ENCODE assay signal across 36 cellular contexts in genomic region chr4:71062436-71062835, GRCh38.
"Had no signal": no experiment of that assay in that cellular context is flagged by ENCODE, and none has a peak within 500 bp of the region (broad histone marks: within the 10 kb centered on the region; RNA-seq: fewer than 3 reads in every experiment).

No MANE protein-coding gene starts in this region.

- H3K27ac ChIP-seq: adrenal gland, ascending aorta, body of pancreas, brain microvascular endothelial cell, breast epithelium, cardiac muscle cell had no signal

- H3K4me3 Mint-ChIP-seq: activated naive CD4-positive, alpha-beta T cell treated with anti-CD3 and anti-CD28 coated beads for 36 hours; activated naive CD4-positive, alpha-beta T cell treated with anti-CD3 and anti-CD28 coated beads, Interleukin-2, amount 10 ng/mL, durations not matched to agents 7 days and 5 days; activated naive CD4-positive, alpha-beta T cell treated with anti-CD3 and anti-CD28 coated beads, Interleukin-2, amount 50 U/mL, for 24 hours; activated naive CD8-positive, alpha-beta T cell; activated naive CD8-positive, alpha-beta T cell treated with anti-CD3 and anti-CD28 coated beads for 36 hours; activated naive CD8-positive, alpha-beta T cell treated with anti-CD3 and anti-CD28 coated beads, Interleukin-2, amount 10 ng/mL, durations not matched to agents 7 days and 5 days; activated naive CD8-positive, alpha-beta T cell treated with anti-CD3 and anti-CD28 coated beads, Interleukin-2, amount 50 U/mL, for 24 hours; activated T-cell treated with anti-CD3 and anti-CD28 coated beads, Interleukin-2, amount 50 U/mL, for 24 hours; activated T-cell treated with anti-CD3 and anti-CD28 coated beads, Interleukin-2, amount 50 U/mL, for 4 hours; activated T-cell treated with anti-CD3 and anti-CD28 coated beads, Interleukin-2, amount 50 U/mL, for 72 hours; activated T-helper 1 cell treated with anti-CD3 and anti-CD28 coated beads, Interleukin-12 subunit alpha, Interleukin-12 subunit beta, Interleukin-2, Interleukin-4 antibody, amounts not matched to agents 30 ng/mL and 10 ng/mL and 1 ng/mL, durations not matched to agents 14 hours and 24 hours and 36 hours; activated T-helper 17 cell treated with anti-CD3 and anti-CD28 coated beads, Interleukin-2, amount 50 U/mL, for 72 hours; brain; central memory CD8-positive, alpha-beta T cell had no signal

- H3K4me1 Mint-ChIP-seq: activated naive CD4-positive, alpha-beta T cell treated with anti-CD3 and anti-CD28 coated beads, Interleukin-2, amount 10 ng/mL, durations not matched to agents 7 days and 5 days; activated naive CD4-positive, alpha-beta T cell treated with anti-CD3 and anti-CD28 coated beads, Interleukin-2, amount 50 U/mL, for 24 hours; activated naive CD8-positive, alpha-beta T cell treated with anti-CD3 and anti-CD28 coated beads for 36 hours; activated naive CD8-positive, alpha-beta T cell treated with anti-CD3 and anti-CD28 coated beads, Interleukin-2, amount 10 ng/mL, durations not matched to agents 7 days and 5 days; activated T-helper 17 cell treated with anti-CD3 and anti-CD28 coated beads, Interleukin-2, amount 50 U/mL, for 72 hours; brain had no signal

- H3K9me3 Mint-ChIP-seq: activated naive CD4-positive, alpha-beta T cell treated with anti-CD3 and anti-CD28 coated beads for 36 hours; activated naive CD4-positive, alpha-beta T cell treated with anti-CD3 and anti-CD28 coated beads, Interleukin-2, amount 10 ng/mL, durations not matched to agents 7 days and 5 days; activated naive CD4-positive, alpha-beta T cell treated with anti-CD3 and anti-CD28 coated beads, Interleukin-2, amount 50 U/mL, for 24 hours; activated naive CD4-positive, alpha-beta T cell treated with anti-CD3 and anti-CD28 coated beads, Interleukin-2, amount 50 U/mL, for 72 hours; activated naive CD8-positive, alpha-beta T cell treated with anti-CD3 and anti-CD28 coated beads for 36 hours; activated naive CD8-positive, alpha-beta T cell treated with anti-CD3 and anti-CD28 coated beads, Interleukin-2, amount 10 ng/mL, durations not matched to agents 7 days and 5 days; activated naive CD8-positive, alpha-beta T cell treated with anti-CD3 and anti-CD28 coated beads, Interleukin-2, amount 50 U/mL, for 24 hours; activated T-cell treated with anti-CD3 and anti-CD28 coated beads, Interleukin-2, amount 50 U/mL, for 24 hours; activated T-cell treated with anti-CD3 and anti-CD28 coated beads, Interleukin-2, amount 50 U/mL, for 4 hours; activated T-helper 1 cell treated with anti-CD3 and anti-CD28 coated beads, Interleukin-12 subunit alpha, Interleukin-12 subunit beta, Interleukin-2, Interleukin-4 antibody, amounts not matched to agents 30 ng/mL and 10 ng/mL and 1 ng/mL, durations not matched to agents 14 hours and 24 hours and 36 hours; activated T-helper 2 cell treated with anti-CD3 and anti-CD28 coated beads, Interferon-gamma antibody, Interleukin-2, Interleukin-4, amounts not matched to agents 10 μg/mL and 5 μg/mL and 100 μg/mL, durations not matched to agents 14 hours and 24 hours and 36 hours; central memory CD8-positive, alpha-beta T cell had no signal

- H3K36me3 Mint-ChIP-seq: activated naive CD4-positive, alpha-beta T cell treated with anti-CD3 and anti-CD28 coated beads, Interleukin-2, amount 10 ng/mL, durations not matched to agents 7 days and 5 days; activated naive CD4-positive, alpha-beta T cell treated with anti-CD3 and anti-CD28 coated beads, Interleukin-2, amount 50 U/mL, for 24 hours; activated naive CD4-positive, alpha-beta T cell treated with anti-CD3 and anti-CD28 coated beads, Interleukin-2, amount 50 U/mL, for 72 hours; activated naive CD8-positive, alpha-beta T cell treated with anti-CD3 and anti-CD28 coated beads for 36 hours; activated naive CD8-positive, alpha-beta T cell treated with anti-CD3 and anti-CD28 coated beads, Interleukin-2, amount 10 ng/mL, durations not matched to agents 7 days and 5 days; brain had no signal

- H3K9me3 ChIP-seq: adrenal gland, ascending aorta, body of pancreas, breast epithelium had no signal

- DNase-seq: activated effector memory CD4-positive, alpha-beta T cell treated with anti-CD3 and anti-CD28 coated beads, Interleukin-2, amount 50 U/mL, for 16 hours; activated effector memory CD4-positive, alpha-beta T cell treated with Interleukin-2 at 50 U/mL for 16 hours; activated gamma-delta T cell; activated gamma-delta T cell treated with Interleukin-2 at 50 U/mL for 16 hours; activated naive CD4-positive, alpha-beta T cell; activated naive CD4-positive, alpha-beta T cell treated with anti-CD3 and anti-CD28 coated beads for 36 hours; activated naive CD4-positive, alpha-beta T cell treated with anti-CD3 and anti-CD28 coated beads, Interleukin-2, amount 10 ng/mL, durations not matched to agents 7 days and 5 days; activated naive CD4-positive, alpha-beta T cell treated with anti-CD3 and anti-CD28 coated beads, Interleukin-2, amount 50 U/mL, for 16 hours; activated naive CD4-positive, alpha-beta T cell treated with Interleukin-2 at 50 U/mL for 16 hours; activated naive CD8-positive, alpha-beta T cell treated with anti-CD3 and anti-CD28 coated beads for 36 hours; activated naive CD8-positive, alpha-beta T cell treated with anti-CD3 and anti-CD28 coated beads, Interleukin-2, amount 10 ng/mL, durations not matched to agents 7 days and 5 days; activated naive CD8-positive, alpha-beta T cell treated with anti-CD3 and anti-CD28 coated beads, Interleukin-2, amount 50 U/mL, for 24 hours; activated T-cell treated with anti-CD3 and anti-CD28 coated beads, Interleukin-2, amount 50 U/mL, for 1 hour; activated T-cell treated with anti-CD3 and anti-CD28 coated beads, Interleukin-2, amount 50 U/mL, for 24 hours; activated T-cell treated with anti-CD3 and anti-CD28 coated beads, Interleukin-2, amount 50 U/mL, for 4 hours; activated T-cell treated with anti-CD3 and anti-CD28 coated beads, Interleukin-2, amount 50 U/mL, for 48 hours; activated T-cell treated with anti-CD3 and anti-CD28 coated beads, Interleukin-2, amount 50 U/mL, for 72 hours; adrenal gland; amniotic stem cell; amygdala; anterior cingulate cortex; aorta; body of pancreas; brain microvascular endothelial cell; central memory CD4-positive, alpha-beta T cell had no signal

- H3K36me3 ChIP-seq: adrenal gland, ascending aorta, brain microvascular endothelial cell, breast epithelium, cardiac muscle cell had no signal

- H3K27ac Mint-ChIP-seq: activated naive CD4-positive, alpha-beta T cell treated with anti-CD3 and anti-CD28 coated beads for 36 hours; activated naive CD4-positive, alpha-beta T cell treated with anti-CD3 and anti-CD28 coated beads, Interleukin-2, amount 10 ng/mL, durations not matched to agents 7 days and 5 days; activated naive CD4-positive, alpha-beta T cell treated with anti-CD3 and anti-CD28 coated beads, Interleukin-2, amount 50 U/mL, for 24 hours; activated naive CD4-positive, alpha-beta T cell treated with anti-CD3 and anti-CD28 coated beads, Interleukin-2, amount 50 U/mL, for 72 hours; activated naive CD8-positive, alpha-beta T cell; activated naive CD8-positive, alpha-beta T cell treated with anti-CD3 and anti-CD28 coated beads for 36 hours; activated naive CD8-positive, alpha-beta T cell treated with anti-CD3 and anti-CD28 coated beads, Interleukin-2, amount 10 ng/mL, durations not matched to agents 7 days and 5 days; activated naive CD8-positive, alpha-beta T cell treated with anti-CD3 and anti-CD28 coated beads, Interleukin-2, amount 50 U/mL, for 24 hours; activated T-cell treated with anti-CD3 and anti-CD28 coated beads, Interleukin-2, amount 50 U/mL, for 24 hours; activated T-cell treated with anti-CD3 and anti-CD28 coated beads, Interleukin-2, amount 50 U/mL, for 72 hours; activated T-helper 1 cell treated with anti-CD3 and anti-CD28 coated beads, Interleukin-12 subunit alpha, Interleukin-12 subunit beta, Interleukin-2, Interleukin-4 antibody, amounts not matched to agents 30 ng/mL and 10 ng/mL and 1 ng/mL, durations not matched to agents 14 hours and 24 hours and 36 hours; activated T-helper 17 cell treated with anti-CD3 and anti-CD28 coated beads, Interleukin-2, amount 50 U/mL, for 72 hours; activated T-helper 2 cell treated with anti-CD3 and anti-CD28 coated beads, Interferon-gamma antibody, Interleukin-2, Interleukin-4, amounts not matched to agents 10 μg/mL and 5 μg/mL and 100 μg/mL, durations not matched to agents 14 hours and 24 hours and 36 hours; brain had no signal

- H3K4me3 ChIP-seq: adrenal gland, ascending aorta, body of pancreas, breast epithelium, cardiac muscle cell had no signal

- H3K4me1 ChIP-seq: adrenal gland, ascending aorta, breast epithelium had no signal

- H3K27me3 Mint-ChIP-seq: activated naive CD4-positive, alpha-beta T cell treated with anti-CD3 and anti-CD28 coated beads, Interleukin-2, amount 10 ng/mL, durations not matched to agents 7 days and 5 days; activated naive CD8-positive, alpha-beta T cell treated with anti-CD3 and anti-CD28 coated beads for 36 hours; activated naive CD8-positive, alpha-beta T cell treated with anti-CD3 and anti-CD28 coated beads, Interleukin-2, amount 50 U/mL, for 24 hours; activated T-cell treated with anti-CD3 and anti-CD28 coated beads, Interleukin-2, amount 50 U/mL, for 24 hours; central memory CD8-positive, alpha-beta T cell had no signal

- H3K27me3 ChIP-seq: adrenal gland, ascending aorta, body of pancreas, brain microvascular endothelial cell, breast epithelium, cardiac muscle cell had no signal
